2 cellular contexts compared by ENCODE assay signal in the genomic region with DNA sequence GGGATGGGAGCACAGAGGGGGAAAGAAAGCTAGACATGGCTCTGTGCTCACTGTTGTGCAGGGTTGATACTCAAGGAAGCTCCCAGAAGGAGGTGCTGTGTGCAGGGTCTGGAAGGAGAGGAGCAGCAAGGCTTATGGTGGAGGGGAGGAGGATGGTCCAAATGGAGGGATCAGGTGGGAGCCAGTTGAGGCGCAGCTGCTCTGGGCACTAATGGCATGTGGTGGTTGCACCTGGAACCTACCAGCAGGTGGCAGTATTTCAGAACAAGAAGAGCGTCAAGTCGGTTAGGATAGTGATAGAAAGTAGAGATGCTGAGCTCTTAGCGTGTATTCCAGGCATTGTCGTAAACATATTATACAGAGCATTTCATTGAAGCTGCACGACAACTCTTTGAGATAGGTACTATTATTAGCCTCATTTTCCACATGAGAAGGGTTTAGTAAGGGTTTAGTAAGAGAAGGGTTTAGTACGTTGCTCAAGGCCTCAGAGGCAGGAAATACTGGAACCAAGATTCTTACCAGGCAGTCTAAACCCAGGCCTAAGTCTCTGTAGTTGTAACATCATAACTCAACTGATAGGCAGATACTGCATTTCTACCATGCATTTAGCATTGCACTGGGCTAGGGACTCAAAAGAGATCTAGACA.
TF ChIP-seq lines count a peak whose summit lies in the region.

No MANE protein-coding gene starts in this region.

TF ChIP-seq in A549, 52 proteins besides CTCF, POLR2A, EP300 and RAD21:
- TF ChIP-seq SMC3 (IDR thresholded peaks at IDR 0.05) (peak; percentile 93), ZSCAN20 (CRISPR knock-in tag; IDR thresholded peaks at IDR 0.05) (no peak)
- TF ChIP-seq, protein P1, sequence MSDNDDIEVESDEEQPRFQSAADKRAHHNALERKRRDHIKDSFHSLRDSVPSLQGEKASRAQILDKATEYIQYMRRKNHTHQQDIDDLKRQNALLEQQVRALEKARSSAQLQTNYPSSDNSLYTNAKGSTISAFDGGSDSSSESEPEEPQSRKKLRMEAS (IDR thresholded peaks at IDR 0.05) = peak; percentile 59

TF ChIP-seq in H1, 55 proteins besides CTCF, POLR2A, EP300 and RAD21:
- TF ChIP-seq TAF7 (optimal IDR thresholded peaks at IDR 0.05; ENCODE audit: borderline replicate concordance, low read depth, low read length) (no peak), SP1 (IDR thresholded peaks at IDR 0.05; ENCODE audit: low read depth, low read length) (no peak), TCF12 (IDR thresholded peaks at IDR 0.05; ENCODE audit: low read depth, low read length) (peak; percentile 82; the same call in 1 of the 2 replicates), HDAC6 (IDR thresholded peaks at IDR 0.05; ENCODE audit: low read depth, low read length) (no peak), YY1 (IDR thresholded peaks at IDR 0.05; ENCODE audit: low read depth, low read length) (peak; percentile 70), CREB1 (IDR thresholded peaks at IDR 0.05) (peak; percentile 36; the same call in 1 of the 2 replicates), TEAD4 (IDR thresholded peaks at IDR 0.05; ENCODE audit: low read depth, low read length) (peak; percentile 11; the same call in 1 of the 2 replicates), RXRA (IDR thresholded peaks at IDR 0.05; ENCODE audit: insufficient read depth, low read depth, low read length) (no peak), CEBPB (IDR thresholded peaks at IDR 0.05; ENCODE audit: low read depth, low read length) (0 out of 2 replicates have a peak, but pooled peaks have one; percentile 15)
- TF ChIP-seq, protein P1 (IDR thresholded peaks at IDR 0.05) = peak; percentile 95
- TF ChIP-seq, protein P2, sequence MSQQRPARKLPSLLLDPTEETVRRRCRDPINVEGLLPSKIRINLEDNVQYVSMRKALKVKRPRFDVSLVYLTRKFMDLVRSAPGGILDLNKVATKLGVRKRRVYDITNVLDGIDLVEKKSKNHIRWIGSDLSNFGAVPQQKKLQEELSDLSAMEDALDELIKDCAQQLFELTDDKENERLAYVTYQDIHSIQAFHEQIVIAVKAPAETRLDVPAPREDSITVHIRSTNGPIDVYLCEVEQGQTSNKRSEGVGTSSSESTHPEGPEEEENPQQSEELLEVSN (IDR thresholded peaks at IDR 0.05) = peak; percentile 87
